15 cellular contexts compared by ENCODE assay signal in the genomic region with DNA sequence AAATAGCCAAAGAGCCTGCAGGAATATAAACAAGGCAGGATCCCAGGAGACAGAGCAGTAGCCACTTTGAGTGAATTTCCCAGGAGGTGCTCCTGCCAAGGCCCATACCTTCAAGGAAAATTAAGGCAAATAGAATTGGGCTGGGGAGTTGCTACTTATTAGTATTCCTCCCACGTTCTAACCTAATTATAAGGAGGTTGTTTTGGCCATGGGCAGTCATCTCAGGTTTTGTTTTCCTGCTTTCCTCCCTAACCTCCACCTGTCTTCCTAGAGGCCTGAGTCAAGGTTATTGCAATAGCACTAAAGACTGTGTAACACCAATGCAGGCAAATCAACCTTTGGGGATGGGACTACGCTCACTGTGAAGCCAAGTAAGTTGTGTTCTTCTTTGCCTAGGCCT.
DNase-seq lines count a peak whose midpoint lies in the region; ATAC-seq and TF ChIP-seq lines count a peak whose summit lies in the region.
"Had no signal": no experiment of that assay in that cellular context is flagged by ENCODE, and none has a peak within 500 bp of the region (broad histone marks: within the 10 kb centered on the region; RNA-seq: fewer than 3 reads in every experiment).

No MANE protein-coding gene starts in this region.

- H3K4me3 ChIP-seq in left ventricle myocardium inferior (no peak overlapping the region), right cardiac atrium (ENCODE audit: low read length) (no peak overlapping the region), smooth muscle cell (no peak overlapping the region)
- H3K4me3 ChIP-seq: GM23338 had no signal

- H3K79me2 ChIP-seq in smooth muscle cell (ENCODE audit: low read depth): no peaks in the 10 kb centered on the region

- H3K36me3 ChIP-seq in left ventricle myocardium inferior: no peaks in the 10 kb centered on the region
- H3K36me3 ChIP-seq in smooth muscle cell (ENCODE audit: low read depth): no peaks in the 10 kb centered on the region

- H3K9ac ChIP-seq in smooth muscle cell (ENCODE audit: low read depth): no peak overlapping the region

- TF ChIP-seq CTCF in left ventricle myocardium inferior (IDR thresholded peaks at IDR 0.05; ENCODE audit: borderline replicate concordance): no peak
- no peak for TF ChIP-seq CTCF in smooth muscle cell (IDR thresholded peaks at IDR 0.05; ENCODE audit: borderline replicate concordance, insufficient read depth, poor library complexity, severe bottlenecking)

- H3K27me3 Mint-ChIP-seq in activated T-helper 17 cell treated with anti-CD3 and anti-CD28 coated beads, Interleukin-2, amount 50 U/mL, for 72 hours: no peaks in the 10 kb centered on the region
- H3K27me3 Mint-ChIP-seq in naive thymus-derived CD8-positive, alpha-beta T cell: no peaks in the 10 kb centered on the region

- DNase-seq in left ventricle myocardium inferior (no peak), right cardiac atrium (no peak), dedifferentiated amniotic fluid mesenchymal stem cell (ENCODE audit: extremely low spot score) (no peak), smooth muscle cell (lab: John Stamatoyannopoulos, UW; ENCODE audit: unreplicated experiment) (no peak), posterior cingulate gyrus (no peak)
- DNase-seq in naive thymus-derived CD8-positive, alpha-beta T cell: no peak
- DNase-seq: activated effector memory CD4-positive, alpha-beta T cell treated with Interleukin-2 at 50 U/mL for 16 hours; AML-193; erythroblast; NCI-H1436 treated with DMSO at 0.1 percent for 48 hours; NCI-H526; SHP77 treated with DMSO at 0.1 percent for 48 hours had no signal

- no peaks in the 10 kb centered on the region for H3K9me3 Mint-ChIP-seq in activated T-helper 17 cell treated with anti-CD3 and anti-CD28 coated beads, Interleukin-2, amount 50 U/mL, for 72 hours
- H3K9me3 Mint-ChIP-seq in naive thymus-derived CD8-positive, alpha-beta T cell: no peaks in the 10 kb centered on the region
- H3K9me3 Mint-ChIP-seq: GM23338 had no signal

- no peak overlapping the region for H2AFZ ChIP-seq in smooth muscle cell (ENCODE audit: low read depth)
- H2AFZ ChIP-seq: GM23338 had no signal

- WGBS in right cardiac atrium: 89% methylated on average over 2 of the region's 2 CpGs
- WGBS in smooth muscle cell (ENCODE audit: low lambda C conversion rate): 76% methylated on average over 2 of the region's 2 CpGs

- no peak overlapping the region for H3K4me2 ChIP-seq in smooth muscle cell
- H3K4me2 ChIP-seq: GM23338 had no signal

- H3K27ac ChIP-seq in left ventricle myocardium inferior (replicated peaks): peak overlapping the region; percentile 82
- H3K27ac ChIP-seq in right cardiac atrium (ENCODE audit: low read length): no peak overlapping the region
- no peak overlapping the region for H3K27ac ChIP-seq in smooth muscle cell (ENCODE audit: low read depth)

- H3K27ac Mint-ChIP-seq in activated T-helper 17 cell treated with anti-CD3 and anti-CD28 coated beads, Interleukin-2, amount 50 U/mL, for 72 hours: peak overlapping the region; percentile 88
- H3K27ac Mint-ChIP-seq in naive thymus-derived CD8-positive, alpha-beta T cell: peak overlapping the region; percentile 78 to 99 (median 98)
- H3K27ac Mint-ChIP-seq: GM23338 had no signal

- no peaks in the 10 kb centered on the region for H3F3A ChIP-seq in smooth muscle cell (ENCODE audit: low read depth)

- peaks cover 39% of the 10 kb centered on the region for H3K4me1 Mint-ChIP-seq in activated T-helper 17 cell treated with anti-CD3 and anti-CD28 coated beads, Interleukin-2, amount 50 U/mL, for 72 hours
- peaks cover 34 to 93% (median 83%) of the 10 kb centered on the region in 4 donors for H3K4me1 Mint-ChIP-seq in naive thymus-derived CD8-positive, alpha-beta T cell

- ATAC-seq in right cardiac atrium (no peak), HG02840 (IDR thresholded peaks at IDR 0.05; ENCODE audit: low FRiP score, unreplicated experiment) (no peak)
- ATAC-seq in activated T-helper 17 cell treated with anti-CD3 and anti-CD28 coated beads, Interleukin-2, amount 50 U/mL, for 72 hours (replicated peaks): no peak
- no peak for ATAC-seq in naive thymus-derived CD8-positive, alpha-beta T cell
- ATAC-seq: GM23338 had no signal

- H3K27me3 ChIP-seq in left ventricle myocardium inferior (ENCODE audit: low read depth) (no peaks in the 10 kb centered on the region), right cardiac atrium (ENCODE audit: control insufficient read depth, insufficient read depth) (no peaks in the 10 kb centered on the region), smooth muscle cell (ENCODE audit: low read depth) (no peaks in the 10 kb centered on the region)

- H3K4me3 Mint-ChIP-seq in activated T-helper 17 cell treated with anti-CD3 and anti-CD28 coated beads, Interleukin-2, amount 50 U/mL, for 72 hours: peak overlapping the region; percentile 88
- peak overlapping the region; percentile 80 to 94 (median 90) for H3K4me3 Mint-ChIP-seq in naive thymus-derived CD8-positive, alpha-beta T cell
- H3K4me3 Mint-ChIP-seq: GM23338 had no signal

- H3K9me3 ChIP-seq in left ventricle myocardium inferior (replicated peaks) (no peaks in the 10 kb centered on the region), right cardiac atrium (ENCODE audit: control insufficient read depth, low read length) (no peaks in the 10 kb centered on the region), smooth muscle cell (replicated peaks; ENCODE audit: low read depth) (no peaks in the 10 kb centered on the region)

- intact Hi-C loops in left ventricle myocardium inferior (cut with micrococcal nuclease): no loop called here
- intact Hi-C loops in right cardiac atrium (cut with DNase I): no loop called here
- intact Hi-C loops in posterior cingulate gyrus (cut with DNase I): no loop called here

- H3K4me1 ChIP-seq in left ventricle myocardium inferior (peaks cover 63% of the 10 kb centered on the region), right cardiac atrium (ENCODE audit: control insufficient read depth, insufficient read depth, low read length) (peaks cover 19% of the 10 kb centered on the region), smooth muscle cell (ENCODE audit: low read depth) (peaks cover 9% of the 10 kb centered on the region)

- H4K20me1 ChIP-seq in smooth muscle cell (ENCODE audit: low read depth): no peaks in the 10 kb centered on the region

- H3K36me3 Mint-ChIP-seq in activated T-helper 17 cell treated with anti-CD3 and anti-CD28 coated beads, Interleukin-2, amount 50 U/mL, for 72 hours (ENCODE audit: low read depth): peaks cover 100% of the 10 kb centered on the region
- H3K36me3 Mint-ChIP-seq in naive thymus-derived CD8-positive, alpha-beta T cell: peaks cover 11 to 85% (median 51%) of the 10 kb centered on the region in 3 donors

- POLR2A ChIA-PET in naive thymus-derived CD8-positive, alpha-beta T cell (lab: Charles Lee): interaction anchor here (0.6 to 34.2 kb wide), 11 partner anchors 9 to 54 kb away, joined by 3 to 760 read pairs (median 5); no protein-coding TSS in a partner anchor
